In the genomic region with DNA sequence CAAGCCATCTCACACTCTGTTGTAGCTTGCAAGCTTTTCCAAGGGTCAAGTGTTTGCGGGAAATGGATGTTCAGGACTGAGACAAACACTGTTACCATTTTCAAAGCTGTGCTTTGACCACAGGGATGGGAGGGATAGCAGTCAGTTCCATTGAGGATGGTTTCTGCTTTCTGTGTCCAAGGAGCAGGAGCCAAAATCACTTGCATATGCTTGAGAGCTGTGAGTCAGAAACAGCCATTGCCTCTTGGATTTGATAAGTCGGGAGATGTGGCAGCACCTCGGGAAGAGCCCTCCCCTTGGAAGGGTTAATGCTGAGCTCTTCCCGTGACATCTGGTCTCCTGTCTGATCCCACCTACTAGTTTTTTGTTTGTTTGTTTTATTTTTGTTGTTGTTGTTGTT, we compare ENCODE assay signal across 19 cellular contexts.
"Had no signal": no experiment of that assay in that cellular context is flagged by ENCODE, and none has a peak within 500 bp of the region (broad histone marks: within the 10 kb centered on the region; RNA-seq: fewer than 3 reads in every experiment).

No MANE protein-coding gene starts in this region.

- H3K27me3 ChIP-seq: left lung, neural progenitor cell, right lobe of liver, upper lobe of left lung, uterus had no signal

- FAIRE-seq: endothelial cell of umbilical vein, keratinocyte had no signal

- DNase-seq: effector CD4-positive, alpha-beta T cell; endodermal cell; erythroblast; immature natural killer cell; left lung; lower lobe of right lung; natural killer cell; nucleus accumbens; right lobe of liver; stimulated activated CD4-positive, alpha-beta T cell treated with anti-CD3 and anti-CD28 coated beads, Interleukin-12 subunit alpha, Interleukin-12 subunit beta, amount 100 ng/mL, for 4 hours; stimulated activated naive CD4-positive, alpha-beta T cell treated with Interleukin-2 at 50 U/mL for 16 hours; upper lobe of left lung; uterus had no signal

- H3K4me1 ChIP-seq: parathyroid adenoma, prostate gland, uterus had no signal

- H2AFZ ChIP-seq: neural progenitor cell, parathyroid adenoma had no signal

- H3K9me3 ChIP-seq: left lung, lower lobe of right lung, prostate gland, right lobe of liver, upper lobe of left lung, uterus had no signal

- H3K36me3 ChIP-seq: neural progenitor cell, prostate gland, uterus had no signal

- H3K9ac ChIP-seq: neural progenitor cell, parathyroid adenoma had no signal

- H3K4me3 ChIP-seq: coronary artery, left lung, lower lobe of right lung, neural progenitor cell, prostate gland, right lobe of liver, upper lobe of left lung, uterus had no signal

- H3K4me2 ChIP-seq: neural progenitor cell had no signal

- H3K27ac ChIP-seq: left lung, lower lobe of right lung, neural progenitor cell, parathyroid adenoma, prostate gland, right lobe of liver, uterus had no signal
